ENCODE assay signal across 2 cellular contexts in genomic region chr19:13814550-13814949, GRCh38.
TF ChIP-seq lines count a peak whose summit lies in the region.

No MANE protein-coding gene starts in this region.

TF ChIP-seq in HEK293, 187 proteins besides CTCF, POLR2A, EP300 and RAD21:
- TF ChIP-seq EGR2 (tag by site-specific recombination; IDR thresholded peaks at IDR 0.05; ENCODE audit: low read depth) (peak; percentile 81), GLI4 (tag by site-specific recombination; IDR thresholded peaks at IDR 0.05) (no peak), GFI1B (tag by site-specific recombination; IDR thresholded peaks at IDR 0.05) (no peak), ZNF184 (tag by site-specific recombination; IDR thresholded peaks at IDR 0.05) (no peak), ZFHX2 (tag by site-specific recombination; conservative IDR thresholded peaks at IDR 0.05) (peak; percentile 66), PRDM1 (tag by site-specific recombination; IDR thresholded peaks at IDR 0.05) (no peak), ZNF391 (tag by site-specific recombination; IDR thresholded peaks at IDR 0.05; ENCODE audit: borderline replicate concordance, low read depth) (no peak), ZNF423 (tag by site-specific recombination; IDR thresholded peaks at IDR 0.05) (no peak), ZNF335 (tag by site-specific recombination; conservative IDR thresholded peaks at IDR 0.05) (no peak)
TF ChIP-seq in HEK293: peak in this region for 2.

TF ChIP-seq in K562, 482 proteins besides CTCF, POLR2A, EP300 and RAD21:
- TF ChIP-seq ZNF589 (CRISPR knock-in tag; IDR thresholded peaks at IDR 0.05; ENCODE audit: low read depth) (no peak), POLR2G (IDR thresholded peaks at IDR 0.05; ENCODE audit: low read depth, low read length) (peak; percentile 43; the same call in 1 of the 2 replicates), THRAP3 (IDR thresholded peaks at IDR 0.05; ENCODE audit: borderline replicate concordance) (no peak), MTA1 (IDR thresholded peaks at IDR 0.05; ENCODE audit: borderline replicate concordance) (no peak), RHOXF2B (CRISPR knock-in tag; conservative IDR thresholded peaks at IDR 0.05) (no peak), HBP1 (CRISPR knock-in tag; IDR thresholded peaks at IDR 0.05) (no peak), RBFOX2 (IDR thresholded peaks at IDR 0.05; ENCODE audit: low read depth, low read length) (peak; percentile 25; the same call in 1 of the 2 replicates)
